Comparison of ENCODE assay signal across 14 cellular contexts in genomic region chr11:121086866-121087265, GRCh38.
"Had no signal": no experiment of that assay in that cellular context is flagged by ENCODE, and none has a peak within 500 bp of the region (broad histone marks: within the 10 kb centered on the region; RNA-seq: fewer than 3 reads in every experiment).

No MANE protein-coding gene starts in this region.

- H3K4me3 Mint-ChIP-seq: activated CD4-positive, alpha-beta memory T cell treated with anti-CD3 and anti-CD28 coated beads, Interleukin-2, amount 10 ng/mL, durations not matched to agents 7 days and 5 days; activated naive CD8-positive, alpha-beta T cell treated with anti-CD3 and anti-CD28 coated beads, Interleukin-2, amount 10 ng/mL, durations not matched to agents 7 days and 5 days; activated T-cell treated with anti-CD3 and anti-CD28 coated beads, Interleukin-2, amount 50 U/mL, for 72 hours; central memory CD8-positive, alpha-beta T cell; nephron progenitor cell; T-cell; type B pancreatic cell had no signal

- H3K9me3 Mint-ChIP-seq: activated CD4-positive, alpha-beta memory T cell treated with anti-CD3 and anti-CD28 coated beads, Interleukin-2, amount 10 ng/mL, durations not matched to agents 7 days and 5 days; activated naive CD8-positive, alpha-beta T cell treated with anti-CD3 and anti-CD28 coated beads, Interleukin-2, amount 10 ng/mL, durations not matched to agents 7 days and 5 days; activated T-cell treated with anti-CD3 and anti-CD28 coated beads, Interleukin-2, amount 50 U/mL, for 72 hours; central memory CD8-positive, alpha-beta T cell; nephron progenitor cell; T-cell; type B pancreatic cell had no signal

- H3K27me3 Mint-ChIP-seq: activated CD4-positive, alpha-beta memory T cell treated with anti-CD3 and anti-CD28 coated beads, Interleukin-2, amount 10 ng/mL, durations not matched to agents 7 days and 5 days; activated naive CD8-positive, alpha-beta T cell treated with anti-CD3 and anti-CD28 coated beads, Interleukin-2, amount 10 ng/mL, durations not matched to agents 7 days and 5 days; central memory CD8-positive, alpha-beta T cell; T-cell; type B pancreatic cell had no signal

- DNase-seq: activated CD4-positive, alpha-beta memory T cell treated with anti-CD3 and anti-CD28 coated beads, Interleukin-2, amount 10 ng/mL, durations not matched to agents 7 days and 5 days; activated gamma-delta T cell treated with Interleukin-2 at 50 U/mL for 16 hours; activated naive CD8-positive, alpha-beta T cell treated with anti-CD3 and anti-CD28 coated beads, Interleukin-2, amount 10 ng/mL, durations not matched to agents 7 days and 5 days; activated T-cell treated with anti-CD3 and anti-CD28 coated beads, Interleukin-2, amount 50 U/mL, for 72 hours; hippocampal formation; kidney glomerular epithelial cell; mesendoderm; nephron progenitor cell; stimulated activated CD4-positive, alpha-beta T cell treated with anti-CD3 and anti-CD28 coated beads, Interleukin-12 subunit alpha, Interleukin-12 subunit beta, amount 100 ng/mL, for 4 hours; stimulated activated naive CD4-positive, alpha-beta T cell treated with Interleukin-2 at 50 U/mL for 16 hours; T-cell had no signal

- H3K4me1 Mint-ChIP-seq: activated naive CD8-positive, alpha-beta T cell treated with anti-CD3 and anti-CD28 coated beads, Interleukin-2, amount 10 ng/mL, durations not matched to agents 7 days and 5 days; nephron progenitor cell had no signal

- H3K27ac ChIP-seq: VCaP had no signal

- H3K27ac Mint-ChIP-seq: activated CD4-positive, alpha-beta memory T cell treated with anti-CD3 and anti-CD28 coated beads, Interleukin-2, amount 10 ng/mL, durations not matched to agents 7 days and 5 days; activated naive CD8-positive, alpha-beta T cell treated with anti-CD3 and anti-CD28 coated beads, Interleukin-2, amount 10 ng/mL, durations not matched to agents 7 days and 5 days; activated T-cell treated with anti-CD3 and anti-CD28 coated beads, Interleukin-2, amount 50 U/mL, for 72 hours; T-cell; type B pancreatic cell had no signal
